9 cellular contexts compared by ENCODE assay signal in genomic region chr5:142015781-142016533, GRCh38. TPM values are rescaled to one million over a fixed set of nuclear protein-coding genes. Genes with fewer than 3 reads are reported as not detected.
DNase-seq lines count a peak whose midpoint lies in the region; ATAC-seq and TF ChIP-seq lines count a peak whose summit lies in the region.
"Had no signal": no experiment of that assay in that cellular context is flagged by ENCODE, and none has a peak within 500 bp of the region (broad histone marks: within the 10 kb centered on the region; RNA-seq: fewer than 3 reads in every experiment).

No MANE protein-coding gene starts in this region.

- no peak overlapping the region for H3K14ac ChIP-seq in mesenchymal stem cell (ENCODE audit: low read length in 2 of 2)

- H2AFZ ChIP-seq in DND-41 (ENCODE audit: low read depth, low read length) (peak overlapping the region; percentile 46), mesenchymal stem cell (ENCODE audit: low read depth, low read length) (no peak overlapping the region)

- no peak overlapping the region for H4K91ac ChIP-seq in mesenchymal stem cell (ENCODE audit: low read length)

- peaks cover 9% of the 10 kb centered on the region for H3K79me2 ChIP-seq in DND-41 (ENCODE audit: insufficient read depth, low read length)

- no peak overlapping the region for H2BK5ac ChIP-seq in mesenchymal stem cell (ENCODE audit: low read depth, low read length, poor library complexity, severe bottlenecking)

- peak; percentile 71 for DNase-seq in DND-41
- peak; percentile 47 for DNase-seq in RPMI7951 (ENCODE audit: low read depth)
- DNase-seq in amniotic epithelial cell (ENCODE audit: low read depth): peak; percentile 47
- peak; percentile 81 for DNase-seq in mesenchymal stem cell
- no peak for DNase-seq in NCI-H1417 treated with DMSO at 0.1 percent for 48 hours (lab: John Stamatoyannopoulos, UW)

- H3K27ac ChIP-seq in DND-41 (ENCODE audit: low read length) (peak overlapping the region; percentile 80), mesenchymal stem cell (ENCODE audit: low read length, poor library complexity, severe bottlenecking) (peak overlapping the region; percentile 18)

- H3K27me3 ChIP-seq in DND-41 (ENCODE audit: insufficient read depth, low read length, poor library complexity) (no peaks in the 10 kb centered on the region), mesenchymal stem cell (ENCODE audit: control insufficient read depth in 1 of 2, insufficient read depth in 1 of 2, low read length in 2 of 2) (no peaks in the 10 kb centered on the region)
- H3K27me3 ChIP-seq: heart left ventricle had no signal

- no peaks in the 10 kb centered on the region for H4K20me1 ChIP-seq in DND-41 (ENCODE audit: insufficient read depth, low read length)

- H3K18ac ChIP-seq in mesenchymal stem cell (ENCODE audit: low read depth in 1 of 2, low read length in 2 of 2): peak overlapping the region in 1 of 2 experiments; percentile 73

- H2BK120ac ChIP-seq in mesenchymal stem cell (ENCODE audit: low read depth, low read length): no peak overlapping the region

- H3K4me2 ChIP-seq in DND-41 (ENCODE audit: insufficient read depth, low read length) (peak overlapping the region; percentile 32), mesenchymal stem cell (ENCODE audit: low read length, poor library complexity, severe bottlenecking) (no peak overlapping the region)

- H3K4me3 ChIP-seq in DND-41 (ENCODE audit: low read depth in 1 of 2, low read length in 2 of 2) (no peak overlapping the region), mesenchymal stem cell (ENCODE audit: insufficient read depth in 1 of 2, low read depth in 1 of 2, low read length in 2 of 2) (no peak overlapping the region)

- ATAC-seq in DND-41 (ENCODE audit: insufficient read depth, low read depth) (peak; percentile 71), HG02642 (IDR thresholded peaks at IDR 0.05; ENCODE audit: poor library complexity, unreplicated experiment) (peak; percentile 42), GM19324 (IDR thresholded peaks at IDR 0.05; ENCODE audit: low FRiP score, unreplicated experiment) (no peak), GM19328 (IDR thresholded peaks at IDR 0.05; ENCODE audit: unreplicated experiment) (no peak)

- peaks cover 9% of the 10 kb centered on the region for H3K79me1 ChIP-seq in mesenchymal stem cell (replicated peaks; ENCODE audit: low read length, poor library complexity, severe bottlenecking)

- H2BK12ac ChIP-seq in mesenchymal stem cell (ENCODE audit: low read length in 2 of 2): no peak overlapping the region

- no peak overlapping the region for H3K4ac ChIP-seq in mesenchymal stem cell (ENCODE audit: low read depth in 1 of 2, low read length in 2 of 2)

- 73% methylated on average over 4 of the region's 6 CpGs for WGBS in mesenchymal stem cell

- no peak overlapping the region for H2BK15ac ChIP-seq in mesenchymal stem cell (ENCODE audit: low read depth, poor library complexity, severe bottlenecking)

- H3K4me1 ChIP-seq in DND-41 (ENCODE audit: insufficient read depth, low read length) (peaks cover 53% of the 10 kb centered on the region), mesenchymal stem cell (ENCODE audit: control insufficient read depth, insufficient read depth, low read depth, low read length) (peaks cover 26% of the 10 kb centered on the region)

- no peaks in the 10 kb centered on the region for H3K36me3 ChIP-seq in DND-41 (ENCODE audit: insufficient read depth, low read length)
- H3K36me3 ChIP-seq in mesenchymal stem cell (ENCODE audit: control insufficient read depth in 1 of 2, insufficient read depth in 2 of 2, low read depth in 1 of 2, low read length in 2 of 2): peaks cover 0 to 9% of the 10 kb centered on the region in 2 experiments

- H3K9me3 ChIP-seq in DND-41 (ENCODE audit: insufficient read depth, low read length, severe bottlenecking) (peaks cover 4% of the 10 kb centered on the region), mesenchymal stem cell (ENCODE audit: control insufficient read depth, low read length) (no peaks in the 10 kb centered on the region)

- peak overlapping the region; percentile 62 for H2AK5ac ChIP-seq in mesenchymal stem cell (ENCODE audit: low read length, severe bottlenecking)

- TF ChIP-seq CTCF in DND-41 (IDR thresholded peaks at IDR 0.05; ENCODE audit: borderline replicate concordance, extremely low read depth, low read length, poor library complexity, severe bottlenecking): no peak

- peak overlapping the region; percentile 28 for H3K9ac ChIP-seq in DND-41 (ENCODE audit: low read depth, low read length)
- no peak overlapping the region for H3K9ac ChIP-seq in mesenchymal stem cell (ENCODE audit: low read length)

- H3K23ac ChIP-seq in mesenchymal stem cell (ENCODE audit: low read length in 2 of 2): no peak overlapping the region

- no peak overlapping the region for H4K8ac ChIP-seq in mesenchymal stem cell (ENCODE audit: low read length)

RNA-seq across cellular contexts. Expression of gene GNPDA1, which starts 3.1 kb away (rescaled TPM):
- total RNA-seq in RPMI7951 (2014; rRNA removed; shearing (Covaris generic)): 53.5 and 70.5 TPM in 2 replicates
- 40.6 TPM for polyA plus RNA-seq in mesenchymal stem cell (2013, experiment 1 of 2)
- 41.0 TPM for polyA plus RNA-seq in mesenchymal stem cell (2013, experiment 2 of 2)

RNA-seq across cellular contexts. Expression of gene RNF14, which starts 47.1 kb away (rescaled TPM):
- total RNA-seq in RPMI7951 (2014; rRNA removed; shearing (Covaris generic)): 65.5 and 66.9 TPM in 2 replicates
- polyA plus RNA-seq in mesenchymal stem cell (2013, experiment 1 of 2): 48.6 TPM
- 52.3 TPM for polyA plus RNA-seq in mesenchymal stem cell (2013, experiment 2 of 2)

RNA-seq across cellular contexts. Expression of gene PCDH12, which starts 58.0 kb away (rescaled TPM):
- not detected in 2 replicates for total RNA-seq in RPMI7951 (2014; rRNA removed; shearing (Covaris generic))
- polyA plus RNA-seq in mesenchymal stem cell (2013, experiment 1 of 2): 0.10 TPM
- polyA plus RNA-seq in mesenchymal stem cell (2013, experiment 2 of 2): 0.11 TPM

Comparison
In these comparisons a context has a peak if more than half of its experiments do, and no peak if none do; other contexts are left out.
1. ATAC-seq: peak in DND-41 (single experiment) and HG02642 (single experiment); none in GM19324 (single experiment) and GM19328 (single experiment).